ENCODE assay signal across 10 cellular contexts in the genomic region with DNA sequence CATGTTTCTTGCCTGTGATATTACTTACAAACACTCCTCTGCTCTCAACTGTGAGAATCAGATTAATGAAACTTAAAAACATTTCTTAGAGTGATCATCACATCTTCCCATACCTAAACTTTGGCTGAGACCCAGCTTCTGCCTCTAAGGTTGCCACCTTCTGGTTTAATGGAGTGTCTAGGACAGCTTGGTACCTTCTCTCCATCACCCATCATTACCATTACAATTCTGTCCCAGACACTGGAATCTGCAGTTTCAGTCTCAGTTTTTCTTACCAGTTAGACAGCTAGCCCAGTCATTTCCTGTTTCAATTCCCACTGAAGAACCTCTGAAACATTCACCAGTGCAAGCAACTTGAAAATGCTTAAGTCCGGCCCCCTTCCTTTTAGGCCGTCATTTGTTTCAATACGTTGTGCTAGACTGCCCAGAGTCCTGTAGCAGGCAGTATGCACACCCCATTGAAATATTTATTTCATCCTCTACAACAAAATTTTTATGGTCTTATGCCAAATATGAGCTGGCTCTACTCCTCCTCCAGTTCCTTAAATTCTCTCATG.
DNase-seq lines count a peak whose midpoint lies in the region; ATAC-seq, FAIRE-seq and TF ChIP-seq lines count a peak whose summit lies in the region.
"Had no signal": no experiment of that assay in that cellular context is flagged by ENCODE, and none has a peak within 500 bp of the region (broad histone marks: within the 10 kb centered on the region; RNA-seq: fewer than 3 reads in every experiment).

No MANE protein-coding gene starts in this region.

- H3K27me3 Mint-ChIP-seq in effector memory CD8-positive, alpha-beta T cell = peaks cover 0 to 10% of the 10 kb centered on the region in 2 donors

- no peaks in the 10 kb centered on the region for H4K20me1 ChIP-seq in GM23248 (ENCODE audit: insufficient read depth)

- DNase-seq in GM23248 (peak; percentile 42), heart right ventricle (peak in 1 of 2 donors; percentile 15), small intestine (peak; percentile 14)
- DNase-seq in effector memory CD8-positive, alpha-beta T cell = no peak
- DNase-seq: NCI-H345, WERI-Rb-1 had no signal

- H3K4me3 ChIP-seq in GM23248 (no peak overlapping the region), heart right ventricle (no peak overlapping the region), small intestine (ENCODE audit: low read depth in 1 of 2, low read length in 2 of 2) (no peak overlapping the region)

- no peak for FAIRE-seq in small intestine (lab: Jason Lieb, UNC)

- no peak overlapping the region for H3K4me3 Mint-ChIP-seq in effector memory CD8-positive, alpha-beta T cell

- H3K4me1 Mint-ChIP-seq in effector memory CD8-positive, alpha-beta T cell (ENCODE audit: low read depth in 2 of 2) = peaks cover 0 to 3% of the 10 kb centered on the region in 2 donors

- TF ChIP-seq CTCF in heart right ventricle (IDR thresholded peaks at IDR 0.05) = peak in 1 of 9 donors; percentile 9

- H3K4me2 ChIP-seq in GM23248 (ENCODE audit: unreplicated experiment) = peak overlapping the region; percentile 3

- H3K27ac ChIP-seq in GM23248 (0 out of 2 replicates have a peak overlapping the region, but pooled peaks have one; percentile 2), heart right ventricle (peak overlapping the region in 7 of 10 donors; percentile 1 to 84 (median 51)), small intestine (ENCODE audit: low read depth in 1 of 2, low read length in 1 of 2) (no peak overlapping the region)
- H3K27ac ChIP-seq: WERI-Rb-1 had no signal

- H3K36me3 ChIP-seq in GM23248 (ENCODE audit: low read depth) (no peaks in the 10 kb centered on the region), heart right ventricle (no peaks in the 10 kb centered on the region), small intestine (ENCODE audit: control insufficient read depth in 2 of 2, insufficient read depth in 2 of 2, low read length in 2 of 2) (no peaks in the 10 kb centered on the region)
- H3K36me3 ChIP-seq: WERI-Rb-1 had no signal

- no peak overlapping the region for H3K27ac Mint-ChIP-seq in effector memory CD8-positive, alpha-beta T cell

- peak; percentile 57 for ATAC-seq in SK-N-SH treated with all-trans-retinoic acid at 6 μM for 48 hours
- peak in 7 of 8 donors; percentile 38 to 83 (median 53) for ATAC-seq in heart right ventricle
- no peak for ATAC-seq in GM18517 (IDR thresholded peaks at IDR 0.05; ENCODE audit: unreplicated experiment)
- no peak for ATAC-seq in HG03196 (IDR thresholded peaks at IDR 0.05; ENCODE audit: unreplicated experiment)
- ATAC-seq in effector memory CD8-positive, alpha-beta T cell (replicated peaks) = no peak
- ATAC-seq in HG02870 (IDR thresholded peaks at IDR 0.05; ENCODE audit: unreplicated experiment) = no peak

- no peaks in the 10 kb centered on the region for H3K9me2 ChIP-seq in GM23248 (ENCODE audit: insufficient read depth)

- H3K4me1 ChIP-seq in GM23248 (ENCODE audit: insufficient read depth) (peaks cover 16% of the 10 kb centered on the region; the same call in 1 of the 2 replicates), heart right ventricle (peaks cover 2 to 32% (median 22%) of the 10 kb centered on the region in 9 donors), small intestine (ENCODE audit: control insufficient read depth in 2 of 2, insufficient read depth in 1 of 2, low read depth in 1 of 2, low read length in 1 of 2) (no peaks in the 10 kb centered on the region)

- H2AFZ ChIP-seq in GM23248 = peak overlapping the region; percentile 38

- no peaks in the 10 kb centered on the region for H3K36me3 Mint-ChIP-seq in effector memory CD8-positive, alpha-beta T cell (ENCODE audit: insufficient read depth)

- 96 to 98% methylated on average over 3 of the region's 3 CpGs for WGBS in GM23248 (ENCODE audit: low coverage in 1 of 2, low lambda C conversion rate in 2 of 2, missing lambda C conversion rate in 2 of 2), 2 experiments
- 44 to 52% methylated on average over 3 of the region's 3 CpGs for whole genome bisulfite sequencing in heart right ventricle, 2 donors
- WGBS in small intestine, 3 donors = 26 to 31% (median 31%) methylated on average over 3 of the region's 3 CpGs

- intact Hi-C loops in heart right ventricle (cut with DNase I) = no loop called here

- no peaks in the 10 kb centered on the region for H3K9me3 Mint-ChIP-seq in effector memory CD8-positive, alpha-beta T cell

- in situ Hi-C loops in GM23248 (cut with MboI) = no loop called here

- no peaks in the 10 kb centered on the region for H3F3A ChIP-seq in GM23248 (ENCODE audit: insufficient read depth)

- H3K27me3 ChIP-seq in GM23248 (replicated peaks; ENCODE audit: insufficient read depth) (no peaks in the 10 kb centered on the region), heart right ventricle (no peaks in the 10 kb centered on the region), small intestine (ENCODE audit: control insufficient read depth in 2 of 2, insufficient read depth in 2 of 2, low read length in 2 of 2) (no peaks in the 10 kb centered on the region)

- H3K79me2 ChIP-seq in GM23248 (ENCODE audit: insufficient read depth) = no peaks in the 10 kb centered on the region

- no peaks in the 10 kb centered on the region for H3K9me3 ChIP-seq in GM23248 (ENCODE audit: low read depth)
- no peaks in the 10 kb centered on the region for H3K9me3 ChIP-seq in heart right ventricle
- H3K9me3 ChIP-seq in small intestine (ENCODE audit: control insufficient read depth, low read depth) = no peaks in the 10 kb centered on the region

- H3K9ac ChIP-seq in GM23248 = no peak overlapping the region

TF ChIP-seq in SK-N-SH treated with all-trans-retinoic acid at 6 μM for 48 hours, 23 proteins besides CTCF, POLR2A, EP300 and RAD21 (continues in another document):
- TF ChIP-seq, protein P1, sequence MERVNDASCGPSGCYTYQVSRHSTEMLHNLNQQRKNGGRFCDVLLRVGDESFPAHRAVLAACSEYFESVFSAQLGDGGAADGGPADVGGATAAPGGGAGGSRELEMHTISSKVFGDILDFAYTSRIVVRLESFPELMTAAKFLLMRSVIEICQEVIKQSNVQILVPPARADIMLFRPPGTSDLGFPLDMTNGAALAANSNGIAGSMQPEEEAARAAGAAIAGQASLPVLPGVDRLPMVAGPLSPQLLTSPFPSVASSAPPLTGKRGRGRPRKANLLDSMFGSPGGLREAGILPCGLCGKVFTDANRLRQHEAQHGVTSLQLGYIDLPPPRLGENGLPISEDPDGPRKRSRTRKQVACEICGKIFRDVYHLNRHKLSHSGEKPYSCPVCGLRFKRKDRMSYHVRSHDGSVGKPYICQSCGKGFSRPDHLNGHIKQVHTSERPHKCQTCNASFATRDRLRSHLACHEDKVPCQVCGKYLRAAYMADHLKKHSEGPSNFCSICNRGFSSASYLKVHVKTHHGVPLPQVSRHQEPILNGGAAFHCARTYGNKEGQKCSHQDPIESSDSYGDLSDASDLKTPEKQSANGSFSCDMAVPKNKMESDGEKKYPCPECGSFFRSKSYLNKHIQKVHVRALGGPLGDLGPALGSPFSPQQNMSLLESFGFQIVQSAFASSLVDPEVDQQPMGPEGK (CRISPR knock-in tag; IDR thresholded peaks at IDR 0.05; ENCODE audit: borderline replicate concordance) = no peak
- TF ChIP-seq, protein P2, sequence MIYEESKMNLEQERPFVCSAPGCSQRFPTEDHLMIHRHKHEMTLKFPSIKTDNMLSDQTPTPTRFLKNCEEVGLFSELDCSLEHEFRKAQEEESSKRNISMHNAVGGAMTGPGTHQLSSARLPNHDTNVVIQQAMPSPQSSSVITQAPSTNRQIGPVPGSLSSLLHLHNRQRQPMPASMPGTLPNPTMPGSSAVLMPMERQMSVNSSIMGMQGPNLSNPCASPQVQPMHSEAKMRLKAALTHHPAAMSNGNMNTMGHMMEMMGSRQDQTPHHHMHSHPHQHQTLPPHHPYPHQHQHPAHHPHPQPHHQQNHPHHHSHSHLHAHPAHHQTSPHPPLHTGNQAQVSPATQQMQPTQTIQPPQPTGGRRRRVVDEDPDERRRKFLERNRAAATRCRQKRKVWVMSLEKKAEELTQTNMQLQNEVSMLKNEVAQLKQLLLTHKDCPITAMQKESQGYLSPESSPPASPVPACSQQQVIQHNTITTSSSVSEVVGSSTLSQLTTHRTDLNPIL (CRISPR knock-in tag; IDR thresholded peaks at IDR 0.05; ENCODE audit: low read depth) = no peak
- TF ChIP-seq ARNTL (CRISPR knock-in tag; IDR thresholded peaks at IDR 0.05; ENCODE audit: borderline replicate concordance, low read depth) (no peak), PPARA (CRISPR knock-in tag; IDR thresholded peaks at IDR 0.05; ENCODE audit: borderline replicate concordance) (no peak), BACH2 (CRISPR knock-in tag; IDR thresholded peaks at IDR 0.05; ENCODE audit: borderline replicate concordance) (no peak), TOX (CRISPR knock-in tag; IDR thresholded peaks at IDR 0.05; ENCODE audit: borderline replicate concordance) (no peak), TCF4 (CRISPR knock-in tag; IDR thresholded peaks at IDR 0.05; ENCODE audit: borderline replicate concordance) (no peak)
- TF ChIP-seq, protein P3, sequence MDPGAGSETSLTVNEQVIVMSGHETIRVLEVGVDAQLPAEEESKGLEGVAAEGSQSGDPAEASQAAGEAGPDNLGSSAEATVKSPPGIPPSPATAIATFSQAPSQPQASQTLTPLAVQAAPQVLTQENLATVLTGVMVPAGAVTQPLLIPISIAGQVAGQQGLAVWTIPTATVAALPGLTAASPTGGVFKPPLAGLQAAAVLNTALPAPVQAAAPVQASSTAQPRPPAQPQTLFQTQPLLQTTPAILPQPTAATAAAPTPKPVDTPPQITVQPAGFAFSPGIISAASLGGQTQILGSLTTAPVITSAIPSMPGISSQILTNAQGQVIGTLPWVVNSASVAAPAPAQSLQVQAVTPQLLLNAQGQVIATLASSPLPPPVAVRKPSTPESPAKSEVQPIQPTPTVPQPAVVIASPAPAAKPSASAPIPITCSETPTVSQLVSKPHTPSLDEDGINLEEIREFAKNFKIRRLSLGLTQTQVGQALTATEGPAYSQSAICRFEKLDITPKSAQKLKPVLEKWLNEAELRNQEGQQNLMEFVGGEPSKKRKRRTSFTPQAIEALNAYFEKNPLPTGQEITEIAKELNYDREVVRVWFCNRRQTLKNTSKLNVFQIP (CRISPR knock-in tag; IDR thresholded peaks at IDR 0.05; ENCODE audit: borderline replicate concordance, low read depth) = no peak

Comparison
In these comparisons a context has a peak if more than half of its experiments do, and no peak if none do; other contexts are left out.
1. DNase-seq: peak in GM23248 (single experiment) and small intestine (single experiment); none in effector memory CD8-positive, alpha-beta T cell (0 of 3).
2. H3K27ac ChIP-seq: peak in GM23248 (single experiment) and heart right ventricle (7 of 10); none in small intestine (0 of 2).
3. ATAC-seq: peak in SK-N-SH treated with all-trans-retinoic acid at 6 μM for 48 hours (single experiment) and heart right ventricle (7 of 8); none in GM18517 (single experiment), HG03196 (single experiment), effector memory CD8-positive, alpha-beta T cell (single experiment) and HG02870 (single experiment).